In the genomic region with DNA sequence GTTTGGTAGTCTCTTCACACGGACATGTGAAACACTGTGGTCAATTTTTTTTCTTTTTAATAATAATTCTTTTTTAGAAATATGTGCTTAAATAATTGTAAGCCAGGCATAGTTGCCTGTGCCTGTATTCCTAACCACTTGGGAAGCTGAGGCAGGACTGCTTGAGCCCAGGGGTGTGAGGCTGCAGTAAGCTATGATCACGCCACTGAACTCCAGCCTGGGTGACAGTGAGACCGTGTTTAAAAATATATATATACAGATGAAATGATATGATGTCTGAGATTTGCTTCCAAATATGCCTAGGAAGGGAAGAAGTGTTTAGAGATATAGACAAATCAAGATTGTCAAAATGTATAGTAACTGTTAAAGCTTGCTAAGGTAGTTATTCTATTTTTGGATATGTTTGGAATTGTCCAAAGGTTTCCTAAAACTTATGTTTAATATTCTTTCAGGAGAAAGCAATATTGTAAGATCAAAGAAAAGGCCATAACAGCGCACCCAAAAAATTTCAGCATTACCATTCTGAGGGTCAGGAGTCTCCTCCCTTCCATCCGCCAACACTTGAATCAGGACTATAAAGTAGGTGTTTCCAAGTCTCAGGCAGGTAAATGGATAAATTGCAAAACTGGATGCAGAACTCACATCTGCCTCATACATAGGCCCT, we compare ENCODE assay signal across 1 cellular context.
TF ChIP-seq lines count a peak whose summit lies in the region.

No MANE protein-coding gene starts in this region.

TF ChIP-seq in HepG2, 621 proteins besides CTCF, POLR2A, EP300 and RAD21 (continued from another document):
- TF ChIP-seq, protein P1, sequence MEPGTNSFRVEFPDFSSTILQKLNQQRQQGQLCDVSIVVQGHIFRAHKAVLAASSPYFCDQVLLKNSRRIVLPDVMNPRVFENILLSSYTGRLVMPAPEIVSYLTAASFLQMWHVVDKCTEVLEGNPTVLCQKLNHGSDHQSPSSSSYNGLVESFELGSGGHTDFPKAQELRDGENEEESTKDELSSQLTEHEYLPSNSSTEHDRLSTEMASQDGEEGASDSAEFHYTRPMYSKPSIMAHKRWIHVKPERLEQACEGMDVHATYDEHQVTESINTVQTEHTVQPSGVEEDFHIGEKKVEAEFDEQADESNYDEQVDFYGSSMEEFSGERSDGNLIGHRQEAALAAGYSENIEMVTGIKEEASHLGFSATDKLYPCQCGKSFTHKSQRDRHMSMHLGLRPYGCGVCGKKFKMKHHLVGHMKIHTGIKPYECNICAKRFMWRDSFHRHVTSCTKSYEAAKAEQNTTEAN (CRISPR knock-in tag; conservative IDR thresholded peaks at IDR 0.05), result no peak
